Comparison of ENCODE assay signal across 13 cellular contexts in the genomic region with DNA sequence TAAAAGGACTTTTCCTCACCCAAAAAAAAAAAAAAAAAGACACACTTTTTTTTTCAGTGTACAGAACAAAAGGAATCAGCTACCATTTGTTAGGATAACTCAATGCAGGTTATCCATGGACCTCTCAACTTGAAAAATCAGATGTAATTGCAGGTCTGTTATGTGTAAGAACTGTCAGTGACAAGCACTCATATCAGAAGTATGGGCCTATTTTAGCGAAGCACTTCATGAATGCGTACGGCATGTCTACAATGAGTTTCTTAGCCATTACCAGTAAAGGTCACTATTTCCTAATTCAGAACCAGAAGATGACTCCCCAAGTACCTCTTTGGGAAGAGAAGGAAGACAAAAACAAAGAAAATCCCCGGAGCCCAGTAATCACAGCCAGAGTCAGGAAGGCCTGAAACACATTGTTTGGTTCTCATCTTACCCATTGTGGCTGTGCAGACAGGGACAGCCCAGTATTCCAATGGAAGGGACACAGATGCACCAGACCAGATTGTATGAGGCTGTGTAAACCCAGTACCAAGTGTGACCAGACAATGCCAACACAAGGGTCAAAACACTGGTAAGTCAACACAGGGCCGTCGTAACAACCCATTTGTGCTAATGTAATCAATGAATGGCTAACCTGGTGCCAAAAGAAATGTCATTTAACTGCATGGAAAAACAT.
A peak's percentile ranks its signal among the peaks of the same experiment; 100 is the strongest.
DNase-seq lines count a peak whose midpoint lies in the region; ATAC-seq and TF ChIP-seq lines count a peak whose summit lies in the region.
"Had no signal": no experiment of that assay in that cellular context is flagged by ENCODE, and none has a peak within 500 bp of the region (broad histone marks: within the 10 kb centered on the region; RNA-seq: fewer than 3 reads in every experiment).

No MANE protein-coding gene starts in this region.

- H3K9me3 ChIP-seq in heart left ventricle, result no peaks in the 10 kb centered on the region
- H3K9me3 ChIP-seq: BLaER1 treated with 17β-estradiol and CSF1 and Interleukin-3, amounts not matched to agents 10 nM and 100 nM had no signal

- peak overlapping the region in 6 of 12 donors; percentile 2 to 51 (median 39) for H3K27ac ChIP-seq in heart left ventricle
- H3K27ac ChIP-seq: BLaER1 treated with 17β-estradiol and CSF1 and Interleukin-3, amounts not matched to agents 10 nM and 100 nM had no signal

- peaks cover 0 to 11% (median 0%) of the 10 kb centered on the region in 12 donors for H3K4me1 ChIP-seq in heart left ventricle
- H3K4me1 ChIP-seq: BLaER1 treated with 17β-estradiol and CSF1 and Interleukin-3, amounts not matched to agents 10 nM and 100 nM had no signal

- intact Hi-C loops in heart left ventricle (cut with DNase I) (loop anchor here in 1 of 10 donors (10.0 kb wide), 1 partner anchor 78 kb away; no protein-coding TSS in a partner anchor), cardiac septum (cut with DNase I) (no loop called here), left ventricle myocardium superior (cut with micrococcal nuclease) (no loop called here)

- TF ChIP-seq POLR2A in heart left ventricle (IDR thresholded peaks at IDR 0.05), result no peak

- TF ChIP-seq CTCF in heart left ventricle (IDR thresholded peaks at IDR 0.05), result no peak

- ATAC-seq in heart left ventricle, result peak; percentile 62 to 94 (median 82)
- peak; percentile 87 for ATAC-seq in left ventricle myocardium superior
- ATAC-seq in HG03378 (IDR thresholded peaks at IDR 0.05; ENCODE audit: unreplicated experiment), result no peak
- ATAC-seq: CD8-positive, alpha-beta T cell had no signal

- 55 to 64% (median 62%) methylated on average over 6 of the region's 6 CpGs for WGBS in heart left ventricle, 4 donors

- DNase-seq in heart left ventricle (no peak), cardiac septum (ENCODE audit: low spot score) (no peak), NCI-H69 (lab: John Stamatoyannopoulos, UW) (peak; percentile 68), left ventricle myocardium superior (no peak), GOT3 (lab: John Stamatoyannopoulos, UW) (no peak)
- DNase-seq in effector CD8-positive, alpha-beta T cell (lab: John Stamatoyannopoulos, UW), result no peak
- DNase-seq: Calu3; CD8-positive, alpha-beta T cell; DMS79 treated with DMSO at 0.1 percent for 48 hours; GF-D8; H9 had no signal

- H3K27me3 ChIP-seq in heart left ventricle, result no peaks in the 10 kb centered on the region
- H3K27me3 ChIP-seq: BLaER1 treated with 17β-estradiol and CSF1 and Interleukin-3, amounts not matched to agents 10 nM and 100 nM had no signal

- no peaks in the 10 kb centered on the region for H3K36me3 ChIP-seq in heart left ventricle
- H3K36me3 ChIP-seq: BLaER1 treated with 17β-estradiol and CSF1 and Interleukin-3, amounts not matched to agents 10 nM and 100 nM had no signal

- no peak overlapping the region for H3K4me3 ChIP-seq in heart left ventricle
- H3K4me3 ChIP-seq: BLaER1 treated with 17β-estradiol and CSF1 and Interleukin-3, amounts not matched to agents 10 nM and 100 nM had no signal
